Comparison of ENCODE assay signal across 18 cellular contexts in genomic region chr9:126474201-126474765, GRCh38.
A peak's percentile ranks its signal among the peaks of the same experiment; 100 is the strongest.
DNase-seq lines count a peak whose midpoint lies in the region; ATAC-seq and TF ChIP-seq lines count a peak whose summit lies in the region.
"Had no signal": no experiment of that assay in that cellular context is flagged by ENCODE, and none has a peak within 500 bp of the region (broad histone marks: within the 10 kb centered on the region; RNA-seq: fewer than 3 reads in every experiment).

No MANE protein-coding gene starts in this region.

- H3K4me1 ChIP-seq in breast epithelium, result no peaks in the 10 kb centered on the region
- H3K4me1 ChIP-seq: colonic mucosa had no signal

- H3K27me3 Mint-ChIP-seq in MCF 10A (ENCODE audit: insufficient read depth, unreplicated experiment), result no peaks in the 10 kb centered on the region
- peaks cover 5% of the 10 kb centered on the region for H3K27me3 Mint-ChIP-seq in activated CD4-positive, alpha-beta memory T cell treated with anti-CD3 and anti-CD28 coated beads for 36 hours
- H3K27me3 Mint-ChIP-seq: naive B cell had no signal

- peaks cover 13% of the 10 kb centered on the region for H3K4me1 Mint-ChIP-seq in MCF 10A (ENCODE audit: insufficient read depth, unreplicated experiment)
- peaks cover 37% of the 10 kb centered on the region for H3K4me1 Mint-ChIP-seq in activated CD4-positive, alpha-beta memory T cell treated with anti-CD3 and anti-CD28 coated beads for 36 hours (ENCODE audit: low read depth)

- BruUV-seq in MCF 10A (replicated peaks; lab: Mats Ljungman, UMichigan), result no TSS peak

- no peaks in the 10 kb centered on the region for H3K36me3 ChIP-seq in breast epithelium
- H3K36me3 ChIP-seq: colonic mucosa, HAP-1 had no signal

- no peaks in the 10 kb centered on the region for H3K9me3 Mint-ChIP-seq in MCF 10A (ENCODE audit: unreplicated experiment)
- peaks cover 4% of the 10 kb centered on the region for H3K9me3 Mint-ChIP-seq in activated CD4-positive, alpha-beta memory T cell treated with anti-CD3 and anti-CD28 coated beads for 36 hours

- no peak overlapping the region for H3K4me3 Mint-ChIP-seq in MCF 10A (ENCODE audit: unreplicated experiment)
- H3K4me3 Mint-ChIP-seq in activated CD4-positive, alpha-beta memory T cell treated with anti-CD3 and anti-CD28 coated beads for 36 hours, result no peak overlapping the region
- H3K4me3 Mint-ChIP-seq: naive B cell had no signal

- no peak for TF ChIP-seq POLR2A in breast epithelium (IDR thresholded peaks at IDR 0.05)

- H3K4me3 ChIP-seq in breast epithelium, result no peak overlapping the region
- H3K4me3 ChIP-seq in foreskin fibroblast (ENCODE audit: low read depth in 1 of 2, low read length in 2 of 2), result no peak overlapping the region
- H3K4me3 ChIP-seq: colonic mucosa, HAP-1, tibial artery had no signal

- no peak overlapping the region for H3K27ac ChIP-seq in breast epithelium
- H3K27ac ChIP-seq in angular gyrus (ENCODE audit: low read depth, low read length), result peak overlapping the region; percentile 19
- H3K27ac ChIP-seq: 22Rv1, colonic mucosa, tibial artery had no signal

- no peak for ATAC-seq in HG02571 (IDR thresholded peaks at IDR 0.05; ENCODE audit: unreplicated experiment)
- ATAC-seq in GM21619 (IDR thresholded peaks at IDR 0.05; ENCODE audit: unreplicated experiment), result no peak

- H3K27me3 ChIP-seq in breast epithelium, result no peaks in the 10 kb centered on the region
- H3K27me3 ChIP-seq: colonic mucosa, tibial artery had no signal

- POLR2A ChIA-PET in MCF 10A (lab: Yijun Ruan, JAX), result no interaction called here
- POLR2A ChIA-PET in activated CD4-positive, alpha-beta memory T cell treated with anti-CD3 and anti-CD28 coated beads for 36 hours (lab: Charles Lee), result interaction anchor here (1.0 kb wide), 1 partner anchor 9 kb away, joined by 3 read pairs; no protein-coding TSS in a partner anchor

- intact Hi-C loops in MCF 10A (cut with micrococcal nuclease), result no loop called here
- intact Hi-C loops in breast epithelium (cut with DNase I; ENCODE audit: low total_unique reads), result no loop called here
- intact Hi-C loops in activated CD4-positive, alpha-beta memory T cell treated with anti-CD3 and anti-CD28 coated beads for 36 hours (cut with micrococcal nuclease), result loop anchor here (10.0 kb wide), 1 partner anchor 149 kb away; the partner anchor contains the start of gene MVB12B

- no peak overlapping the region for H3K27ac Mint-ChIP-seq in MCF 10A (ENCODE audit: low read depth, unreplicated experiment)
- no peak overlapping the region for H3K27ac Mint-ChIP-seq in activated CD4-positive, alpha-beta memory T cell treated with anti-CD3 and anti-CD28 coated beads for 36 hours

- no peak for TF ChIP-seq CTCF in MCF 10A (IDR thresholded peaks at IDR 0.05; ENCODE audit: unreplicated experiment)
- no peak for TF ChIP-seq CTCF in breast epithelium (IDR thresholded peaks at IDR 0.05)
- TF ChIP-seq CTCF in foreskin fibroblast (IDR thresholded peaks at IDR 0.05; ENCODE audit: low read depth, low read length), result no peak

- H3K36me3 Mint-ChIP-seq in MCF 10A (ENCODE audit: insufficient read depth, unreplicated experiment), result no peaks in the 10 kb centered on the region
- H3K36me3 Mint-ChIP-seq in activated CD4-positive, alpha-beta memory T cell treated with anti-CD3 and anti-CD28 coated beads for 36 hours, result no peaks in the 10 kb centered on the region

- no peaks in the 10 kb centered on the region for H3K9me3 ChIP-seq in breast epithelium
- H3K9me3 ChIP-seq: colonic mucosa, HAP-1, tibial artery had no signal

- DNase-seq in MCF 10A (ENCODE audit: unreplicated experiment), result peak; percentile 33
- DNase-seq in breast epithelium (ENCODE audit: low spot score in 2 of 2), result no peak
- peak; percentile 12 to 50 for DNase-seq in foreskin fibroblast
- DNase-seq in activated CD4-positive, alpha-beta memory T cell treated with anti-CD3 and anti-CD28 coated beads for 36 hours, result no peak
- no peak for DNase-seq in kidney tubule cell (ENCODE audit: low spot score)
- DNase-seq: activated naive CD4-positive, alpha-beta T cell; colonic mucosa; kidney glomerular epithelial cell; naive B cell; NCI-H1092; NCI-H345; RPMI8226; tibial artery had no signal

- CTCF ChIA-PET in MCF 10A (lab: Yijun Ruan, JAX), result interaction anchor here (0.6 to 2.1 kb wide), 4 partner anchors 17 to 152 kb away, joined by 3 to 9 read pairs (median 4); no protein-coding TSS in a partner anchor
- CTCF ChIA-PET in activated CD4-positive, alpha-beta memory T cell treated with anti-CD3 and anti-CD28 coated beads for 36 hours (lab: Charles Lee), result interaction anchor here (0.8 to 4.2 kb wide), 2 partner anchors 17 to 27 kb away, joined by 4 to 34 read pairs; no protein-coding TSS in a partner anchor

Comparison
In these comparisons a context has a peak if more than half of its experiments do, and no peak if none do; other contexts are left out.
1. DNase-seq: peak in MCF 10A (single experiment) and foreskin fibroblast (2 of 2); none in breast epithelium (0 of 2), activated CD4-positive, alpha-beta memory T cell treated with anti-CD3 and anti-CD28 coated beads for 36 hours (single experiment) and kidney tubule cell (single experiment).